1 cellular context compared by ENCODE assay signal in the genomic region with DNA sequence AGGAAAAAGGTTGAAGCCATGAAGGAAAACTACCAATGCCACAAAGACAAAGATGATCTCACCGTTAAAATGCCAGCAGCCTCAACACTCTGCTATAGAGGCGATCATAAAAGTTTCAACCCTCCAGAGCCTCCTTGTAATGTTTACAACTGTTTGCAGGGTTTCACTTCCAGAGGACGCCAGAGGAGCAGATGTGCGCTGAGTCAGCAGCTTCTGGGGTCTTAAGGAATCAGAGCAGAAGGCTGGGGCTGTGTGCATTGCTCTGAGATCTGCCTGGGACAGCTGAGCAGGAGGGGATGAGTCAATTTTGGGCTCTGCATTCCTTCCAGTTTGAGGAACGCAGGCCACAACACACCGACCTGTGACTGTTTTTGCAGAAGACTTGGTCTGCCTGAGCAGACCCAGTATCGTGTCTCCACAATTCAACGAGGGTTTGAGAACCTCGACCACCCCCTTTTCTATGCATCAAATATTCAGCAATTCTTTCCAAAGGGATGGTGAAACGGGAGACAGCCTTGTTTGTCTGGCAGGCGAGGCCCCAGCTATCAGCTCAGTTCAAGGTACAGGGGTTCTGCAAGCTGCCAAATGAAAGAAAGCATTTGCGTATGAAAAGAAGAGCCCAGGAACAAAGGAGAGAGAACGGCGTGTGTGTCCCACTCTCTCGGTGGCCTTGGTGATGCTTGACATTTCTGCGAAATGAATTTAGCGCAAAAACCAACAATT.
TF ChIP-seq lines count a peak whose summit lies in the region.

No MANE protein-coding gene starts in this region.

TF ChIP-seq in GM23338, 12 proteins besides CTCF, POLR2A, EP300 and RAD21 (continued from another document):
- TF ChIP-seq, protein P1, sequence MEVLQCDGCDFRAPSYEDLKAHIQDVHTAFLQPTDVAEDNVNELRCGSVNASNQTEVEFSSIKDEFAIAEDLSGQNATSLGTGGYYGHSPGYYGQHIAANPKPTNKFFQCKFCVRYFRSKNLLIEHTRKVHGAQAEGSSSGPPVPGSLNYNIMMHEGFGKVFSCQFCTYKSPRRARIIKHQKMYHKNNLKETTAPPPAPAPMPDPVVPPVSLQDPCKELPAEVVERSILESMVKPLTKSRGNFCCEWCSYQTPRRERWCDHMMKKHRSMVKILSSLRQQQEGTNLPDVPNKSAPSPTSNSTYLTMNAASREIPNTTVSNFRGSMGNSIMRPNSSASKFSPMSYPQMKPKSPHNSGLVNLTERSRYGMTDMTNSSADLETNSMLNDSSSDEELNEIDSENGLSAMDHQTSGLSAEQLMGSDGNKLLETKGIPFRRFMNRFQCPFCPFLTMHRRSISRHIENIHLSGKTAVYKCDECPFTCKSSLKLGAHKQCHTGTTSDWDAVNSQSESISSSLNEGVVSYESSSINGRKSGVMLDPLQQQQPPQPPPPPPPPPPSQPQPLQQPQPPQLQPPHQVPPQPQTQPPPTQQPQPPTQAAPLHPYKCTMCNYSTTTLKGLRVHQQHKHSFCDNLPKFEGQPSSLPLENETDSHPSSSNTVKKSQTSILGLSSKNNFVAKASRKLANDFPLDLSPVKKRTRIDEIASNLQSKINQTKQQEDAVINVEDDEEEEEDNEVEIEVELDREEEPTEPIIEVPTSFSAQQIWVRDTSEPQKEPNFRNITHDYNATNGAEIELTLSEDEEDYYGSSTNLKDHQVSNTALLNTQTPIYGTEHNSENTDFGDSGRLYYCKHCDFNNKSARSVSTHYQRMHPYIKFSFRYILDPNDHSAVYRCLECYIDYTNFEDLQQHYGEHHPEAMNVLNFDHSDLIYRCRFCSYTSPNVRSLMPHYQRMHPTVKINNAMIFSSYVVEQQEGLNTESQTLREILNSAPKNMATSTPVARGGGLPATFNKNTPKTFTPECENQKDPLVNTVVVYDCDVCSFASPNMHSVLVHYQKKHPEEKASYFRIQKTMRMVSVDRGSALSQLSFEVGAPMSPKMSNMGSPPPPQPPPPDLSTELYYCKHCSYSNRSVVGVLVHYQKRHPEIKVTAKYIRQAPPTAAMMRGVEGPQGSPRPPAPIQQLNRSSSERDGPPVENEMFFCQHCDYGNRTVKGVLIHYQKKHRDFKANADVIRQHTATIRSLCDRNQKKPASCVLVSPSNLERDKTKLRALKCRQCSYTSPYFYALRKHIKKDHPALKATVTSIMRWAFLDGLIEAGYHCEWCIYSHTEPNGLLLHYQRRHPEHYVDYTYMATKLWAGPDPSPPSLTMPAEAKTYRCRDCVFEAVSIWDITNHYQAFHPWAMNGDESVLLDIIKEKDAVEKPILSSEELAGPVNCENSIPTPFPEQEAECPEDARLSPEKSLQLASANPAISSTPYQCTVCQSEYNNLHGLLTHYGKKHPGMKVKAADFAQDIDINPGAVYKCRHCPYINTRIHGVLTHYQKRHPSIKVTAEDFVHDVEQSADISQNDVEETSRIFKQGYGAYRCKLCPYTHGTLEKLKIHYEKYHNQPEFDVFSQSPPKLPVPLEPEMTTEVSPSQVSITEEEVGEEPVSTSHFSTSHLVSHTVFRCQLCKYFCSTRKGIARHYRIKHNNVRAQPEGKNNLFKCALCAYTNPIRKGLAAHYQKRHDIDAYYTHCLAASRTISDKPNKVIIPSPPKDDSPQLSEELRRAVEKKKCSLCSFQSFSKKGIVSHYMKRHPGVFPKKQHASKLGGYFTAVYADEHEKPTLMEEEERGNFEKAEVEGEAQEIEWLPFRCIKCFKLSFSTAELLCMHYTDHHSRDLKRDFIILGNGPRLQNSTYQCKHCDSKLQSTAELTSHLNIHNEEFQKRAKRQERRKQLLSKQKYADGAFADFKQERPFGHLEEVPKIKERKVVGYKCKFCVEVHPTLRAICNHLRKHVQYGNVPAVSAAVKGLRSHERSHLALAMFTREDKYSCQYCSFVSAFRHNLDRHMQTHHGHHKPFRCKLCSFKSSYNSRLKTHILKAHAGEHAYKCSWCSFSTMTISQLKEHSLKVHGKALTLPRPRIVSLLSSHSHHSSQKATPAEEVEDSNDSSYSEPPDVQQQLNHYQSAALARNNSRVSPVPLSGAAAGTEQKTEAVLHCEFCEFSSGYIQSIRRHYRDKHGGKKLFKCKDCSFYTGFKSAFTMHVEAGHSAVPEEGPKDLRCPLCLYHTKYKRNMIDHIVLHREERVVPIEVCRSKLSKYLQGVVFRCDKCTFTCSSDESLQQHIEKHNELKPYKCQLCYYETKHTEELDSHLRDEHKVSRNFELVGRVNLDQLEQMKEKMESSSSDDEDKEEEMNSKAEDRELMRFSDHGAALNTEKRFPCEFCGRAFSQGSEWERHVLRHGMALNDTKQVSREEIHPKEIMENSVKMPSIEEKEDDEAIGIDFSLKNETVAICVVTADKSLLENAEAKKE (CRISPR knock-in tag; IDR thresholded peaks at IDR 0.05): no peak
- TF ChIP-seq NANOG (IDR thresholded peaks at IDR 0.05; ENCODE audit: borderline replicate concordance) (no peak), STAT1 (IDR thresholded peaks at IDR 0.05; ENCODE audit: unreplicated experiment) (no peak), EZH2phosphoT487 (IDR thresholded peaks at IDR 0.05; ENCODE audit: unreplicated experiment) (no peak), EZH2 (IDR thresholded peaks at IDR 0.05; ENCODE audit: low read depth, unreplicated experiment) (no peak), ZNF114 (CRISPR knock-in tag; IDR thresholded peaks at IDR 0.05) (no peak), JUNB (IDR thresholded peaks at IDR 0.05; ENCODE audit: unreplicated experiment) (no peak), POLR2AphosphoS5 (IDR thresholded peaks at IDR 0.05; ENCODE audit: low read depth) (no peak)
- TF ChIP-seq, protein P2, sequence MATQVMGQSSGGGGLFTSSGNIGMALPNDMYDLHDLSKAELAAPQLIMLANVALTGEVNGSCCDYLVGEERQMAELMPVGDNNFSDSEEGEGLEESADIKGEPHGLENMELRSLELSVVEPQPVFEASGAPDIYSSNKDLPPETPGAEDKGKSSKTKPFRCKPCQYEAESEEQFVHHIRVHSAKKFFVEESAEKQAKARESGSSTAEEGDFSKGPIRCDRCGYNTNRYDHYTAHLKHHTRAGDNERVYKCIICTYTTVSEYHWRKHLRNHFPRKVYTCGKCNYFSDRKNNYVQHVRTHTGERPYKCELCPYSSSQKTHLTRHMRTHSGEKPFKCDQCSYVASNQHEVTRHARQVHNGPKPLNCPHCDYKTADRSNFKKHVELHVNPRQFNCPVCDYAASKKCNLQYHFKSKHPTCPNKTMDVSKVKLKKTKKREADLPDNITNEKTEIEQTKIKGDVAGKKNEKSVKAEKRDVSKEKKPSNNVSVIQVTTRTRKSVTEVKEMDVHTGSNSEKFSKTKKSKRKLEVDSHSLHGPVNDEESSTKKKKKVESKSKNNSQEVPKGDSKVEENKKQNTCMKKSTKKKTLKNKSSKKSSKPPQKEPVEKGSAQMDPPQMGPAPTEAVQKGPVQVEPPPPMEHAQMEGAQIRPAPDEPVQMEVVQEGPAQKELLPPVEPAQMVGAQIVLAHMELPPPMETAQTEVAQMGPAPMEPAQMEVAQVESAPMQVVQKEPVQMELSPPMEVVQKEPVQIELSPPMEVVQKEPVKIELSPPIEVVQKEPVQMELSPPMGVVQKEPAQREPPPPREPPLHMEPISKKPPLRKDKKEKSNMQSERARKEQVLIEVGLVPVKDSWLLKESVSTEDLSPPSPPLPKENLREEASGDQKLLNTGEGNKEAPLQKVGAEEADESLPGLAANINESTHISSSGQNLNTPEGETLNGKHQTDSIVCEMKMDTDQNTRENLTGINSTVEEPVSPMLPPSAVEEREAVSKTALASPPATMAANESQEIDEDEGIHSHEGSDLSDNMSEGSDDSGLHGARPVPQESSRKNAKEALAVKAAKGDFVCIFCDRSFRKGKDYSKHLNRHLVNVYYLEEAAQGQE (IDR thresholded peaks at IDR 0.05; ENCODE audit: unreplicated experiment): no peak
- TF ChIP-seq, protein P3, sequence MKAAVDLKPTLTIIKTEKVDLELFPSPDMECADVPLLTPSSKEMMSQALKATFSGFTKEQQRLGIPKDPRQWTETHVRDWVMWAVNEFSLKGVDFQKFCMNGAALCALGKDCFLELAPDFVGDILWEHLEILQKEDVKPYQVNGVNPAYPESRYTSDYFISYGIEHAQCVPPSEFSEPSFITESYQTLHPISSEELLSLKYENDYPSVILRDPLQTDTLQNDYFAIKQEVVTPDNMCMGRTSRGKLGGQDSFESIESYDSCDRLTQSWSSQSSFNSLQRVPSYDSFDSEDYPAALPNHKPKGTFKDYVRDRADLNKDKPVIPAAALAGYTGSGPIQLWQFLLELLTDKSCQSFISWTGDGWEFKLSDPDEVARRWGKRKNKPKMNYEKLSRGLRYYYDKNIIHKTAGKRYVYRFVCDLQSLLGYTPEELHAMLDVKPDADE (IDR thresholded peaks at IDR 0.05): no peak
